ENCODE assay signal across 13 cellular contexts in the genomic region with DNA sequence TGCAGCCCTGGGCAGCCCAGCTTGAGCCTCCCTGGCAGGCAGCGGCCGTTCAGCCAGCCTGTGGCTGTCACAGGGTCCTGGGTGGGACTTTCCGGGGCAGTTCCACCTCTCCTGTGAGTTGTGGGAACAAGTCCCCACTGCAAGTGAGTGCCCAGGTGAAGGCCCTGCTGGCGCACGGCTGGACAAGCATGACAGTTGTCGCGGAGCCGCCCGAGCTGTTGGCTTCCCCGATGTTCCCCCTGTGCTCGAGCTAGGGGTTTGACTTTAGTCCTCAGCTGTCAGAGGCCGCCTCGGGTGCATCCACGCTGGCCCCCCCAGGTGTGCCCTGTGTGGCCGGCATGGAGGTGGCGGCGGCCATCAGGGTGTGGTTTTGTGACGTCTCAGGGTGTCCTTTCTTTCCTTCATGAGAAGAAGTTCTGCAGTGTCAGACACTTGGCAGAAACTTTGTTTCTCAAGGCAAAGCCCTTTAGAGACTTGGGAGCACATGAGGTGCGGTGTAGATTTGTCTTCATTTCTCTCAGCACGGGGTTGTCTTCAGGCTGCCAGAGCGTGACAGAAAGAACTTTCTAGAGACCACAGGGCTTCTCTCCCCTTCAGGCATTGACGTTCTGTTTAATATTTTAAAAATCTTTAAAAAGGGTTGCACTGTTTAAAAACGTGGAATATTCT.
DNase-seq lines count a peak whose midpoint lies in the region; ATAC-seq, FAIRE-seq and TF ChIP-seq lines count a peak whose summit lies in the region.
"Had no signal": no experiment of that assay in that cellular context is flagged by ENCODE, and none has a peak within 500 bp of the region (broad histone marks: within the 10 kb centered on the region; RNA-seq: fewer than 3 reads in every experiment).

No MANE protein-coding gene starts in this region.

- TF ChIP-seq POLR2A in vagina (IDR thresholded peaks at IDR 0.05), result no peak

- H3K9me3 Mint-ChIP-seq in H9 (0 out of 5 replicates have a peak, but pooled peaks cover 0 to 4% of the 10 kb centered on the region in 2 experiments), astrocyte (ENCODE audit: unreplicated experiment) (no peaks in the 10 kb centered on the region)
- H3K9me3 Mint-ChIP-seq in naive thymus-derived CD4-positive, alpha-beta T cell, result no peaks in the 10 kb centered on the region

- no peak overlapping the region for H2AFZ ChIP-seq in H9 (ENCODE audit: low read length)
- no peak overlapping the region for H2AFZ ChIP-seq in astrocyte (ENCODE audit: low read depth, low read length)

- no peak overlapping the region for H3K27ac Mint-ChIP-seq in H9
- no peak overlapping the region for H3K27ac Mint-ChIP-seq in astrocyte (ENCODE audit: unreplicated experiment)
- peak overlapping the region in 1 of 9 donors; percentile 48 for H3K27ac Mint-ChIP-seq in naive thymus-derived CD4-positive, alpha-beta T cell

- TF ChIP-seq CTCF in GM12865 (IDR thresholded peaks at IDR 0.05; ENCODE audit: insufficient read depth, low read depth, low read length, missing control alignments) (no peak), H9 (conservative IDR thresholded peaks at IDR 0.05) (no peak), astrocyte (IDR thresholded peaks at IDR 0.05; ENCODE audit: insufficient read depth, low read depth, low read length) (no peak), vagina (IDR thresholded peaks at IDR 0.05) (no peak)

- CTCF ChIA-PET in naive thymus-derived CD4-positive, alpha-beta T cell (lab: Charles Lee), result interaction anchor here (1.0 to 1.7 kb wide), 3 partner anchors 26 to 179 kb away, joined by 3 to 5 read pairs (median 4); no protein-coding TSS in a partner anchor

- H4K91ac ChIP-seq in H9 (ENCODE audit: insufficient read length, low read depth, low read length), result no peak overlapping the region

- H4K8ac ChIP-seq in H9 (replicated peaks; ENCODE audit: insufficient read length, low read depth, low read length), result no peak overlapping the region

- no peak overlapping the region for H3K18ac ChIP-seq in H9 (ENCODE audit: insufficient read length, low read depth, low read length)

- no peak overlapping the region for H2BK20ac ChIP-seq in H9 (ENCODE audit: low read depth, low read length, poor library complexity, severe bottlenecking)

- H3K36me3 ChIP-seq in astrocyte (ENCODE audit: insufficient read depth, low read length) (no peaks in the 10 kb centered on the region), vagina (no peaks in the 10 kb centered on the region)
- no peaks in the 10 kb centered on the region for H3K36me3 ChIP-seq in naive thymus-derived CD4-positive, alpha-beta T cell (ENCODE audit: control insufficient read depth in 2 of 3, insufficient read depth in 3 of 3, low read length in 3 of 3)

- H3K79me1 ChIP-seq in H9 (ENCODE audit: insufficient read depth, low read depth, low read length, poor library complexity, severe bottlenecking), result no peaks in the 10 kb centered on the region

- H3K27me3 ChIP-seq in H9 (ENCODE audit: insufficient read depth, low read length) (no peaks in the 10 kb centered on the region; the same call in 1 of the 2 replicates), astrocyte (ENCODE audit: insufficient read depth, low read length) (no peaks in the 10 kb centered on the region), vagina (no peaks in the 10 kb centered on the region)
- no peaks in the 10 kb centered on the region for H3K27me3 ChIP-seq in naive thymus-derived CD4-positive, alpha-beta T cell (ENCODE audit: control insufficient read depth in 2 of 2, insufficient read depth in 2 of 2, low read length in 2 of 2)

- H3K4me3 ChIP-seq in GM12865 (ENCODE audit: low read depth, low read length), result no peak overlapping the region
- H3K4me3 ChIP-seq in astrocyte (ENCODE audit: insufficient read depth, low read depth, low read length), result no peak overlapping the region
- H3K4me3 ChIP-seq in naive thymus-derived CD4-positive, alpha-beta T cell (ENCODE audit: low read length), result no peak overlapping the region
- H3K4me3 ChIP-seq in vagina, result no peak overlapping the region

- H3K4me2 ChIP-seq in H9 (ENCODE audit: insufficient read depth, insufficient read length, low read length), result no peak overlapping the region
- peak overlapping the region; percentile 91 for H3K4me2 ChIP-seq in astrocyte (ENCODE audit: low read length)
- H3K4me2 ChIP-seq: SK-N-SH had no signal

- H4K5ac ChIP-seq in H9 (ENCODE audit: insufficient read length, low read depth, low read length), result no peak overlapping the region

- ATAC-seq in naive thymus-derived CD4-positive, alpha-beta T cell, result peak; percentile 11
- ATAC-seq in GM21529 (IDR thresholded peaks at IDR 0.05; ENCODE audit: unreplicated experiment), result no peak

- H2BK12ac ChIP-seq in H9 (ENCODE audit: insufficient read length, low read depth, low read length), result no peak overlapping the region

- H3K79me2 ChIP-seq in H9 (ENCODE audit: insufficient read depth, low read length) (no peaks in the 10 kb centered on the region), astrocyte (ENCODE audit: insufficient read depth, low read length) (peaks cover 64% of the 10 kb centered on the region)

- H3K4ac ChIP-seq in H9 (ENCODE audit: low read depth, low read length), result no peak overlapping the region

- H3K14ac ChIP-seq in H9 (ENCODE audit: insufficient read depth, low read length), result 0 out of 2 replicates have a peak overlapping the region, but pooled peaks have one; percentile 38

- H3K36me3 Mint-ChIP-seq in H9 (ENCODE audit: insufficient read depth in 1 of 3, low read depth in 3 of 3) (peaks cover 0 to 7% (median 3%) of the 10 kb centered on the region in 3 experiments; a peak in 4 of 7 replicates), astrocyte (ENCODE audit: low read depth, unreplicated experiment) (peaks cover 19% of the 10 kb centered on the region)
- peaks cover 0 to 19% (median under 1%) of the 10 kb centered on the region in 5 donors for H3K36me3 Mint-ChIP-seq in naive thymus-derived CD4-positive, alpha-beta T cell

- H3K23me2 ChIP-seq in H9 (ENCODE audit: insufficient read length, low read depth, low read length, poor library complexity, severe bottlenecking), result peaks cover 3% of the 10 kb centered on the region

- POLR2A ChIA-PET in naive thymus-derived CD4-positive, alpha-beta T cell (lab: Charles Lee), result no interaction called here

- no peak overlapping the region for H2AK5ac ChIP-seq in H9 (ENCODE audit: insufficient read length, low read length)

- WGBS in H9 (ENCODE audit: extremely low coverage, insufficient read length, low lambda C conversion rate), result no CpG with 5 or more reads among the region's 23 CpGs

- H3K4me1 ChIP-seq in H9 (ENCODE audit: insufficient read depth, low read length), result peaks cover 8% of the 10 kb centered on the region; the same call in 1 of the 2 replicates
- H3K4me1 ChIP-seq in astrocyte (ENCODE audit: insufficient read depth, low read length), result peaks cover 44% of the 10 kb centered on the region
- H3K4me1 ChIP-seq in naive thymus-derived CD4-positive, alpha-beta T cell (ENCODE audit: control insufficient read depth in 2 of 2, insufficient read depth in 2 of 2, low read length in 2 of 2), result peaks cover 11 to 37% of the 10 kb centered on the region in 2 donors
- peaks cover 35% of the 10 kb centered on the region for H3K4me1 ChIP-seq in vagina

- H2BK120ac ChIP-seq in H9 (ENCODE audit: low read depth, low read length, poor library complexity, severe bottlenecking), result no peak overlapping the region

- no peaks in the 10 kb centered on the region for H3K9me3 ChIP-seq in H9 (ENCODE audit: control insufficient read depth, low read depth, low read length)
- H3K9me3 ChIP-seq in astrocyte (ENCODE audit: insufficient read depth, low read depth, low read length), result no peaks in the 10 kb centered on the region
- no peaks in the 10 kb centered on the region for H3K9me3 ChIP-seq in naive thymus-derived CD4-positive, alpha-beta T cell (ENCODE audit: control insufficient read depth in 2 of 3, low read length in 3 of 3)
- H3K9me3 ChIP-seq in vagina, result no peaks in the 10 kb centered on the region
- H3K9me3 ChIP-seq: SK-N-SH had no signal

- no peak overlapping the region for H3K27ac ChIP-seq in H9 (ENCODE audit: insufficient read length, low read depth, low read length)
- H3K27ac ChIP-seq in astrocyte (ENCODE audit: low read depth, low read length), result no peak overlapping the region
- H3K27ac ChIP-seq in naive thymus-derived CD4-positive, alpha-beta T cell (ENCODE audit: low read depth, low read length), result no peak overlapping the region
- H3K27ac ChIP-seq in vagina, result no peak overlapping the region
- H3K27ac ChIP-seq: VCaP had no signal

- H3K9ac ChIP-seq in H9 (ENCODE audit: extremely low read depth, insufficient read length, low read length) (no peak overlapping the region), astrocyte (ENCODE audit: low read length) (peak overlapping the region; percentile 81)
- H3K9ac ChIP-seq: SK-N-SH had no signal

- H3K4me1 Mint-ChIP-seq in H9, result peaks cover 39 to 49% of the 10 kb centered on the region in 2 experiments
- peaks cover 23% of the 10 kb centered on the region for H3K4me1 Mint-ChIP-seq in astrocyte (ENCODE audit: low read depth, unreplicated experiment)
- H3K4me1 Mint-ChIP-seq in naive thymus-derived CD4-positive, alpha-beta T cell, result peaks cover 12 to 53% (median 40%) of the 10 kb centered on the region in 7 donors

- H4K20me1 ChIP-seq in H9 (ENCODE audit: control insufficient read depth, insufficient read depth, insufficient read length), result no peaks in the 10 kb centered on the region
- peaks cover 70% of the 10 kb centered on the region for H4K20me1 ChIP-seq in astrocyte (ENCODE audit: insufficient read depth, low read length)

- intact Hi-C loops in naive thymus-derived CD4-positive, alpha-beta T cell (cut with micrococcal nuclease), result no loop called here
- intact Hi-C loops in vagina (cut with DNase I), result no loop called here

- no peak for FAIRE-seq in astrocyte (lab: Jason Lieb, UNC)
- FAIRE-seq: frontal cortex, kidney had no signal

- no peak overlapping the region for H3K56ac ChIP-seq in H9 (ENCODE audit: insufficient read length, low read depth, low read length)

- H3T11ph ChIP-seq in H9 (ENCODE audit: low read length), result no peak overlapping the region

- H3K23ac ChIP-seq in H9 (ENCODE audit: insufficient read length, low read depth, low read length), result no peak overlapping the region

- H2BK15ac ChIP-seq in H9 (ENCODE audit: low read depth, low read length), result no peak overlapping the region

- H2BK5ac ChIP-seq in H9 (ENCODE audit: insufficient read length, low read length), result no peak overlapping the region

- H3K4me3 Mint-ChIP-seq in H9 (no peak overlapping the region), astrocyte (ENCODE audit: unreplicated experiment) (peak overlapping the region; percentile 34)
- peak overlapping the region in 3 of 10 donors; percentile 27 to 64 (median 42) for H3K4me3 Mint-ChIP-seq in naive thymus-derived CD4-positive, alpha-beta T cell

- H3K27me3 Mint-ChIP-seq in H9 (ENCODE audit: low read depth) (peaks cover 17% of the 10 kb centered on the region), astrocyte (ENCODE audit: low read depth, unreplicated experiment) (no peaks in the 10 kb centered on the region)
- H3K27me3 Mint-ChIP-seq in naive thymus-derived CD4-positive, alpha-beta T cell, result peaks cover 9 to 41% (median 16%) of the 10 kb centered on the region in 5 donors

- peak; percentile 53 for DNase-seq in GM12865 (ENCODE audit: low read depth)
- DNase-seq in H9, result no peak
- no peak for DNase-seq in astrocyte (ENCODE audit: low read depth)
- no peak for DNase-seq in naive thymus-derived CD4-positive, alpha-beta T cell
- no peak for DNase-seq in NCI-H1930 (lab: John Stamatoyannopoulos, UW)
- no peak for DNase-seq in HCEC 1CT
- DNase-seq in vagina (ENCODE audit: extremely low spot score in 2 of 2), result no peak
- DNase-seq: NCI-H2081 treated with DMSO at 0.1 percent for 48 hours, SK-N-SH had no signal
